In genomic region chr3:4884901-4885300, GRCh38 we compare ENCODE assay signal across 19 cellular contexts.
"Had no signal": no experiment of that assay in that cellular context is flagged by ENCODE, and none has a peak within 500 bp of the region (broad histone marks: within the 10 kb centered on the region; RNA-seq: fewer than 3 reads in every experiment).

No MANE protein-coding gene starts in this region.

- H3K4me1 ChIP-seq: uterus had no signal

- H3K27ac ChIP-seq: ovary, thoracic aorta, uterus, WERI-Rb-1 had no signal

- H3K9me3 ChIP-seq: mucosa of descending colon, ovary, thoracic aorta, uterus had no signal

- H3K27me3 ChIP-seq: ovary, uterus had no signal

- H3K36me3 ChIP-seq: ovary, thoracic aorta, uterus, WERI-Rb-1 had no signal

- DNase-seq: activated CD4-positive, alpha-beta memory T cell treated with anti-CD3 and anti-CD28 coated beads for 36 hours; activated CD4-positive, alpha-beta T cell treated with anti-CD3 and anti-CD28 coated beads, Interleukin-2, amount 10 ng/mL, durations not matched to agents 24 days and 14 days; activated CD8-positive, alpha-beta memory T cell treated with anti-CD3 and anti-CD28 coated beads, Interleukin-2, amount 50 U/mL, for 4 hours; activated gamma-delta T cell treated with Interleukin-2 at 50 U/mL for 16 hours; activated naive CD4-positive, alpha-beta T cell treated with anti-CD3 and anti-CD28 coated beads, Interleukin-2, amount 50 U/mL, for 16 hours; activated T-cell treated with anti-CD3 and anti-CD28 coated beads, Interleukin-2, amount 50 U/mL, for 24 hours; amniotic stem cell; left cardiac atrium; left ventricle myocardium superior; mucosa of descending colon; ovary; stimulated activated CD4-positive, alpha-beta T cell treated with anti-CD3 and anti-CD28 coated beads, Interleukin-12 subunit alpha, Interleukin-12 subunit beta, amount 100 ng/mL, for 4 hours; stimulated activated CD4-positive, alpha-beta T cell treated with anti-CD3 and anti-CD28 coated beads, Interleukin-4, amount 100 ng/mL, for 1 hour; T-helper 9 cell; uterus; WERI-Rb-1 had no signal

- H3K4me3 ChIP-seq: mucosa of descending colon, ovary, thoracic aorta, uterus had no signal

- ATAC-seq: activated CD4-positive, CD25-positive, alpha-beta regulatory T cell treated with anti-CD3 and anti-CD28 coated beads, Interleukin-2, amount 50 U/mL, for 24 hours; activated T-helper 17 cell treated with anti-CD3 and anti-CD28 coated beads, Interleukin-2, amount 50 U/mL, for 72 hours; left ventricle myocardium superior; mucosa of descending colon had no signal
